1 cellular context compared by ENCODE assay signal in the genomic region with DNA sequence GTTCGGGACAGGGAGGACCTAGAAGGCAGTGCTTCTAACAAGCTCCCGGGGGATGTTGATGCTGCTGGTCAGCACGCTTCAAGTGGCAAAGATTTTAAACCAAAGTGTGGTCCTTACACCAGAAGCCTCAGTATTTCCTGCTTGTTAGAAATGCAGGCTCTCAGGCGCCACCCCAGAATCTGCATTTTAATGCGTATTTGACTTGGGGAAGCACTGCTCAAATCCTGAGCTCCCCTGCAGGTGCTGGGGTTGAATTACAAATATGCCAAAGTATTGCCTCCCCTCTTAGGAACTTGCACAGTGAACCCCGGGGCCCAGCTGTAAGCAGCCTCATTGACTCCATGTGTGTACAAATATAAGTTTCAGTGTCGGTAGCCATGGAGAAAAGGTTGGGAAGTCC.
TF ChIP-seq lines count a peak whose summit lies in the region.

No MANE protein-coding gene starts in this region.

TF ChIP-seq in GM23338, 12 proteins besides CTCF, POLR2A, EP300 and RAD21:
- TF ChIP-seq, protein P1, sequence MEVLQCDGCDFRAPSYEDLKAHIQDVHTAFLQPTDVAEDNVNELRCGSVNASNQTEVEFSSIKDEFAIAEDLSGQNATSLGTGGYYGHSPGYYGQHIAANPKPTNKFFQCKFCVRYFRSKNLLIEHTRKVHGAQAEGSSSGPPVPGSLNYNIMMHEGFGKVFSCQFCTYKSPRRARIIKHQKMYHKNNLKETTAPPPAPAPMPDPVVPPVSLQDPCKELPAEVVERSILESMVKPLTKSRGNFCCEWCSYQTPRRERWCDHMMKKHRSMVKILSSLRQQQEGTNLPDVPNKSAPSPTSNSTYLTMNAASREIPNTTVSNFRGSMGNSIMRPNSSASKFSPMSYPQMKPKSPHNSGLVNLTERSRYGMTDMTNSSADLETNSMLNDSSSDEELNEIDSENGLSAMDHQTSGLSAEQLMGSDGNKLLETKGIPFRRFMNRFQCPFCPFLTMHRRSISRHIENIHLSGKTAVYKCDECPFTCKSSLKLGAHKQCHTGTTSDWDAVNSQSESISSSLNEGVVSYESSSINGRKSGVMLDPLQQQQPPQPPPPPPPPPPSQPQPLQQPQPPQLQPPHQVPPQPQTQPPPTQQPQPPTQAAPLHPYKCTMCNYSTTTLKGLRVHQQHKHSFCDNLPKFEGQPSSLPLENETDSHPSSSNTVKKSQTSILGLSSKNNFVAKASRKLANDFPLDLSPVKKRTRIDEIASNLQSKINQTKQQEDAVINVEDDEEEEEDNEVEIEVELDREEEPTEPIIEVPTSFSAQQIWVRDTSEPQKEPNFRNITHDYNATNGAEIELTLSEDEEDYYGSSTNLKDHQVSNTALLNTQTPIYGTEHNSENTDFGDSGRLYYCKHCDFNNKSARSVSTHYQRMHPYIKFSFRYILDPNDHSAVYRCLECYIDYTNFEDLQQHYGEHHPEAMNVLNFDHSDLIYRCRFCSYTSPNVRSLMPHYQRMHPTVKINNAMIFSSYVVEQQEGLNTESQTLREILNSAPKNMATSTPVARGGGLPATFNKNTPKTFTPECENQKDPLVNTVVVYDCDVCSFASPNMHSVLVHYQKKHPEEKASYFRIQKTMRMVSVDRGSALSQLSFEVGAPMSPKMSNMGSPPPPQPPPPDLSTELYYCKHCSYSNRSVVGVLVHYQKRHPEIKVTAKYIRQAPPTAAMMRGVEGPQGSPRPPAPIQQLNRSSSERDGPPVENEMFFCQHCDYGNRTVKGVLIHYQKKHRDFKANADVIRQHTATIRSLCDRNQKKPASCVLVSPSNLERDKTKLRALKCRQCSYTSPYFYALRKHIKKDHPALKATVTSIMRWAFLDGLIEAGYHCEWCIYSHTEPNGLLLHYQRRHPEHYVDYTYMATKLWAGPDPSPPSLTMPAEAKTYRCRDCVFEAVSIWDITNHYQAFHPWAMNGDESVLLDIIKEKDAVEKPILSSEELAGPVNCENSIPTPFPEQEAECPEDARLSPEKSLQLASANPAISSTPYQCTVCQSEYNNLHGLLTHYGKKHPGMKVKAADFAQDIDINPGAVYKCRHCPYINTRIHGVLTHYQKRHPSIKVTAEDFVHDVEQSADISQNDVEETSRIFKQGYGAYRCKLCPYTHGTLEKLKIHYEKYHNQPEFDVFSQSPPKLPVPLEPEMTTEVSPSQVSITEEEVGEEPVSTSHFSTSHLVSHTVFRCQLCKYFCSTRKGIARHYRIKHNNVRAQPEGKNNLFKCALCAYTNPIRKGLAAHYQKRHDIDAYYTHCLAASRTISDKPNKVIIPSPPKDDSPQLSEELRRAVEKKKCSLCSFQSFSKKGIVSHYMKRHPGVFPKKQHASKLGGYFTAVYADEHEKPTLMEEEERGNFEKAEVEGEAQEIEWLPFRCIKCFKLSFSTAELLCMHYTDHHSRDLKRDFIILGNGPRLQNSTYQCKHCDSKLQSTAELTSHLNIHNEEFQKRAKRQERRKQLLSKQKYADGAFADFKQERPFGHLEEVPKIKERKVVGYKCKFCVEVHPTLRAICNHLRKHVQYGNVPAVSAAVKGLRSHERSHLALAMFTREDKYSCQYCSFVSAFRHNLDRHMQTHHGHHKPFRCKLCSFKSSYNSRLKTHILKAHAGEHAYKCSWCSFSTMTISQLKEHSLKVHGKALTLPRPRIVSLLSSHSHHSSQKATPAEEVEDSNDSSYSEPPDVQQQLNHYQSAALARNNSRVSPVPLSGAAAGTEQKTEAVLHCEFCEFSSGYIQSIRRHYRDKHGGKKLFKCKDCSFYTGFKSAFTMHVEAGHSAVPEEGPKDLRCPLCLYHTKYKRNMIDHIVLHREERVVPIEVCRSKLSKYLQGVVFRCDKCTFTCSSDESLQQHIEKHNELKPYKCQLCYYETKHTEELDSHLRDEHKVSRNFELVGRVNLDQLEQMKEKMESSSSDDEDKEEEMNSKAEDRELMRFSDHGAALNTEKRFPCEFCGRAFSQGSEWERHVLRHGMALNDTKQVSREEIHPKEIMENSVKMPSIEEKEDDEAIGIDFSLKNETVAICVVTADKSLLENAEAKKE (CRISPR knock-in tag; IDR thresholded peaks at IDR 0.05): no peak
- TF ChIP-seq STAT1 (IDR thresholded peaks at IDR 0.05; ENCODE audit: unreplicated experiment) (no peak), EZH2 (IDR thresholded peaks at IDR 0.05; ENCODE audit: low read depth, unreplicated experiment) (no peak), EZH2phosphoT487 (IDR thresholded peaks at IDR 0.05; ENCODE audit: unreplicated experiment) (no peak), ZNF114 (CRISPR knock-in tag; IDR thresholded peaks at IDR 0.05) (no peak), ZNF331 (CRISPR knock-in tag; IDR thresholded peaks at IDR 0.05; ENCODE audit: low read depth) (no peak), NANOG (IDR thresholded peaks at IDR 0.05; ENCODE audit: borderline replicate concordance) (no peak), CREB1 (CRISPR knock-in tag; IDR thresholded peaks at IDR 0.05; ENCODE audit: low read depth) (no peak), POLR2AphosphoS5 (IDR thresholded peaks at IDR 0.05; ENCODE audit: low read depth) (no peak), REST (IDR thresholded peaks at IDR 0.05; ENCODE audit: unreplicated experiment) (no peak), JUNB (IDR thresholded peaks at IDR 0.05; ENCODE audit: unreplicated experiment) (no peak)
- TF ChIP-seq, protein P2, sequence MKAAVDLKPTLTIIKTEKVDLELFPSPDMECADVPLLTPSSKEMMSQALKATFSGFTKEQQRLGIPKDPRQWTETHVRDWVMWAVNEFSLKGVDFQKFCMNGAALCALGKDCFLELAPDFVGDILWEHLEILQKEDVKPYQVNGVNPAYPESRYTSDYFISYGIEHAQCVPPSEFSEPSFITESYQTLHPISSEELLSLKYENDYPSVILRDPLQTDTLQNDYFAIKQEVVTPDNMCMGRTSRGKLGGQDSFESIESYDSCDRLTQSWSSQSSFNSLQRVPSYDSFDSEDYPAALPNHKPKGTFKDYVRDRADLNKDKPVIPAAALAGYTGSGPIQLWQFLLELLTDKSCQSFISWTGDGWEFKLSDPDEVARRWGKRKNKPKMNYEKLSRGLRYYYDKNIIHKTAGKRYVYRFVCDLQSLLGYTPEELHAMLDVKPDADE (IDR thresholded peaks at IDR 0.05): no peak
TF ChIP-seq in GM23338: peak in this region for 0.
